Comparison of ENCODE assay signal across 8 cellular contexts in the genomic region with DNA sequence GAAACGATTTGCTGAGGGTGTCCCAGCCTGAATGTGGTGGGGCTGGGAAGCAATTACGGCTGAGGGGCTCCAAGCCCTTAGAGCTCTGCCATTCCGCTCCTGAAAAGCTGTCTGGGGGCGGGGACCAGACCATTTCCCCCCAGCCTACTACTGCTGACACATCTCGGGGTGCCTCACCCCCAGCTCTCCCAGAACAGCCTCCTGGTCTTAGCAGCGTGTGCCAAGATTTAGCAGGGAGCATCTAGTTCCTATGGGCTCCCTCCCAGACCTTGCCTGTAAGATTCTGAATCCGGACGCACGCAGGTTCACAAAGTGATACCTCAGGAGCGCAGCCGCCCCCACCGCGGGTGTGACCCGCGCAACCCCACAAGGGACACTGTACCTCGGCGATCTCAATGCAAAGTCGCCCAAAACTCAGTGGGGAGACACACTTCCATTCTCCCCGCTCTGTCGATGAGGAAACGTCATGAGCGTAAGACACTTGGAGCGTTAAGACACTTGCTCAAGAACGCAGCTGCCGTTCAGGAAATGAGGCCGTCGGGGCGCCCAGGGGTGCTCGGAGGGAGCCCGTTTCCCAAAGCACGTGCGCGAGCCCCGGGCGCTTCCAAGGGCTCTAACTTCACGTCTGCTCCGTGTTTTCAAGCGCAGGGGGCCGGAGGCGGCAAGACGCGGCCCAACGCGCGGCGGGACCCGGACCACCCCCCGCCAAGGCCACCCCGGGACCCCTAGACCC. TPM values are rescaled to one million over a fixed set of nuclear protein-coding genes. Genes with fewer than 3 reads are reported as not detected.
DNase-seq lines count a peak whose midpoint lies in the region; ATAC-seq and TF ChIP-seq lines count a peak whose summit lies in the region.

No MANE protein-coding gene starts in this region.

- H3K27me3 ChIP-seq in lower lobe of right lung (ENCODE audit: low read depth) = no peaks in the 10 kb centered on the region

- peaks cover 20% of the 10 kb centered on the region for H3K36me3 ChIP-seq in lower lobe of right lung

- peaks cover 15% of the 10 kb centered on the region for H3K4me1 ChIP-seq in lower lobe of right lung

- intact Hi-C loops in lower lobe of right lung (cut with DNase I) = no loop called here

- H3K4me3 ChIP-seq in coronary artery = peak overlapping the region; percentile 80
- peak overlapping the region; percentile 82 for H3K4me3 ChIP-seq in lower lobe of right lung

- H3K27ac ChIP-seq in coronary artery = peak overlapping the region; percentile 75 to 94
- H3K27ac ChIP-seq in lower lobe of right lung = peak overlapping the region; percentile 83

- DNase-seq in Daoy (ENCODE audit: low read depth) (peak; percentile 65), HuH-7.5 (ENCODE audit: low spot score) (peak; percentile 22), coronary artery (ENCODE audit: low spot score) (no peak), lower lobe of right lung (peak; percentile 62), NCI-H2107 treated with DMSO at 0.1 percent for 48 hours (lab: John Stamatoyannopoulos, UW; ENCODE audit: unreplicated experiment) (no peak)
- DNase-seq in activated CD4-positive, CD25-positive, alpha-beta regulatory T cell (lab: John Stamatoyannopoulos, UW) = peak in 3 of 4 experiments; percentile 26 to 39 (median 26)
- peak; percentile 27 for DNase-seq in stimulated activated CD8-positive, alpha-beta memory T cell treated with anti-CD3 and anti-CD28 coated beads, Interleukin-4, amount 100 ng/mL, for 24 hours (ENCODE audit: low read depth)

- ATAC-seq in GM21528 (IDR thresholded peaks at IDR 0.05; ENCODE audit: low FRiP score, unreplicated experiment) (peak; percentile 50), lower lobe of right lung (peak; percentile 49 to 55)

- TF ChIP-seq CTCF in coronary artery (IDR thresholded peaks at IDR 0.05) = no peak
- no peak for TF ChIP-seq CTCF in lower lobe of right lung (IDR thresholded peaks at IDR 0.05)

- no peaks in the 10 kb centered on the region for H3K9me3 ChIP-seq in lower lobe of right lung

RNA-seq across cellular contexts. Expression of gene GEMIN4, which starts 0.6 kb away (rescaled TPM):
- 10.7 and 14.3 TPM in 2 replicates for total RNA-seq in Daoy (2014; rRNA removed; shearing (Covaris generic))
- total RNA-seq in lower lobe of right lung = 21.5 TPM

RNA-seq across cellular contexts. Expression of gene TLCD3A, which starts 19.0 kb away (rescaled TPM):
- 18.7 and 21.0 TPM in 2 replicates for total RNA-seq in Daoy (2014; rRNA removed; shearing (Covaris generic))
- 8.9 TPM for total RNA-seq in lower lobe of right lung

RNA-seq across cellular contexts. Expression of gene GLOD4, which starts 30.6 kb away (rescaled TPM):
- total RNA-seq in Daoy (2014; rRNA removed; shearing (Covaris generic)) = 81.6 and 96.4 TPM in 2 replicates
- total RNA-seq in lower lobe of right lung = 63.2 TPM

RNA-seq across cellular contexts. Expression of gene MRM3, which starts 30.7 kb away (rescaled TPM):
- total RNA-seq in Daoy (2014; rRNA removed; shearing (Covaris generic)) = 31.9 and 35.0 TPM in 2 replicates
- 12.3 TPM for total RNA-seq in lower lobe of right lung

RNA-seq across cellular contexts. Expression of gene VPS53, which starts 36.8 kb away (rescaled TPM):
- 12.2 and 15.7 TPM in 2 replicates for total RNA-seq in Daoy (2014; rRNA removed; shearing (Covaris generic))
- 83.4 TPM for total RNA-seq in lower lobe of right lung

Comparison
In these comparisons a context has a peak if more than half of its experiments do, and no peak if none do; other contexts are left out.
1. DNase-seq: peak in Daoy (single experiment), HuH-7.5 (single experiment), activated CD4-positive, CD25-positive, alpha-beta regulatory T cell (3 of 4), lower lobe of right lung (single experiment) and stimulated activated CD8-positive, alpha-beta memory T cell treated with anti-CD3 and anti-CD28 coated beads, Interleukin-4, amount 100 ng/mL, for 24 hours (single experiment); none in coronary artery (single experiment) and NCI-H2107 treated with DMSO at 0.1 percent for 48 hours (single experiment).